ENCODE assay signal across 11 cellular contexts in genomic region chr10:133324857-133325260, GRCh38. TPM values are rescaled to one million over a fixed set of nuclear protein-coding genes. Genes with fewer than 3 reads are reported as not detected.
DNase-seq lines count a peak whose midpoint lies in the region; ATAC-seq and TF ChIP-seq lines count a peak whose summit lies in the region.
"Had no signal": no experiment of that assay in that cellular context is flagged by ENCODE, and none has a peak within 500 bp of the region (broad histone marks: within the 10 kb centered on the region; RNA-seq: fewer than 3 reads in every experiment).

No MANE protein-coding gene starts in this region.

- no peak for TF ChIP-seq CTCF in mammary epithelial cell (conservative IDR thresholded peaks at IDR 0.05 in 1 of 2, IDR thresholded peaks at IDR 0.05 in 1 of 2; ENCODE audit: extremely low read depth in 1 of 2, insufficient read depth in 1 of 2, low read depth in 1 of 2, low read length in 2 of 2)

- no peaks in the 10 kb centered on the region for H3K36me3 Mint-ChIP-seq in naive thymus-derived CD8-positive, alpha-beta T cell

- CTCF ChIA-PET in mammary epithelial cell (lab: Charles Lee; ENCODE audit: low non-redundant PET), result no interaction called here

- peaks cover 7 to 13% (median 10%) of the 10 kb centered on the region in 11 experiments for H3K9me3 ChIP-seq in BLaER1 treated with 17β-estradiol and CSF1 and Interleukin-3, amounts not matched to agents 10 nM and 100 nM (replicated peaks in 1 of 11)
- H3K9me3 ChIP-seq in HUES64 (ENCODE audit: insufficient read depth, low read depth, low read length) (no peaks in the 10 kb centered on the region), mammary epithelial cell (replicated peaks; ENCODE audit: insufficient read depth, low read length) (no peaks in the 10 kb centered on the region)

- H3K4me3 ChIP-seq in BLaER1 treated with 17β-estradiol and CSF1 and Interleukin-3, amounts not matched to agents 10 nM and 100 nM, result no peak overlapping the region
- H3K4me3 ChIP-seq in HUES64 (ENCODE audit: low read length) (peak overlapping the region; percentile 58; the same call in 1 of the 2 replicates), mammary epithelial cell (replicated peaks in 1 of 3; ENCODE audit: insufficient read depth in 1 of 3, low read depth in 2 of 3, low read length in 3 of 3) (no peak overlapping the region)

- POLR2A ChIA-PET in naive thymus-derived CD8-positive, alpha-beta T cell (lab: Charles Lee), result interaction anchor here (1.1 kb wide), 1 partner anchor 15 kb away, joined by 3 read pairs; no protein-coding TSS in a partner anchor

- H3K9me3 Mint-ChIP-seq in naive thymus-derived CD8-positive, alpha-beta T cell, result peaks cover 0 to 3% (median 0%) of the 10 kb centered on the region in 9 donors

- H3K27ac Mint-ChIP-seq in naive thymus-derived CD8-positive, alpha-beta T cell, result peak overlapping the region in 2 of 10 donors; percentile 39 to 75

- H3K27me3 ChIP-seq in BLaER1 treated with 17β-estradiol and CSF1 and Interleukin-3, amounts not matched to agents 10 nM and 100 nM, result peaks cover 49 to 53% (median 51%) of the 10 kb centered on the region in 11 experiments
- H3K27me3 ChIP-seq in HUES64 (ENCODE audit: insufficient read depth, low read length) (peaks cover 57% of the 10 kb centered on the region), mammary epithelial cell (ENCODE audit: insufficient read depth, low read length) (peaks cover 22% of the 10 kb centered on the region)

- peaks cover 6 to 51% (median 23%) of the 10 kb centered on the region in 5 donors for H3K27me3 Mint-ChIP-seq in naive thymus-derived CD8-positive, alpha-beta T cell

- H3K79me2 ChIP-seq in mammary epithelial cell (ENCODE audit: insufficient read depth, low read length), result no peaks in the 10 kb centered on the region

- no peak for ATAC-seq in naive thymus-derived CD8-positive, alpha-beta T cell
- ATAC-seq in HG02678 (IDR thresholded peaks at IDR 0.05; ENCODE audit: unreplicated experiment), result no peak

- H3K36me3 ChIP-seq in BLaER1 treated with 17β-estradiol and CSF1 and Interleukin-3, amounts not matched to agents 10 nM and 100 nM, result no peaks in the 10 kb centered on the region
- H3K36me3 ChIP-seq in HUES64 (ENCODE audit: insufficient read depth, low read length), result no peaks in the 10 kb centered on the region
- H3K36me3 ChIP-seq in mammary epithelial cell (ENCODE audit: insufficient read depth, low read length), result no peaks in the 10 kb centered on the region

- peaks cover 0 to 40% (median 10%) of the 10 kb centered on the region in 11 experiments; a peak in 11 of 22 replicates for H4K20me1 ChIP-seq in BLaER1 treated with 17β-estradiol and CSF1 and Interleukin-3, amounts not matched to agents 10 nM and 100 nM
- no peaks in the 10 kb centered on the region for H4K20me1 ChIP-seq in mammary epithelial cell (ENCODE audit: insufficient read depth, low read length)

- peak overlapping the region in 9 of 11 experiments; percentile 3 to 60 (median 47); a peak in 13 of 22 replicates for H3K4me2 ChIP-seq in BLaER1 treated with 17β-estradiol and CSF1 and Interleukin-3, amounts not matched to agents 10 nM and 100 nM
- H3K4me2 ChIP-seq in mammary epithelial cell (ENCODE audit: insufficient read depth, low read depth, low read length), result peak overlapping the region; percentile 78

- intact Hi-C loops in mammary epithelial cell (cut with micrococcal nuclease), result loop anchor here (5.0 to 10.0 kb wide), 2 partner anchors 100 to 197 kb away; partner anchors contain the start of gene SPRN

- peaks cover 8 to 27% (median 21%) of the 10 kb centered on the region in 10 experiments; a peak in 16 of 20 replicates for H3K4me1 ChIP-seq in BLaER1 treated with 17β-estradiol and CSF1 and Interleukin-3, amounts not matched to agents 10 nM and 100 nM
- H3K4me1 ChIP-seq in HUES64 (ENCODE audit: insufficient read depth, low read length), result peaks cover 6% of the 10 kb centered on the region
- H3K4me1 ChIP-seq in mammary epithelial cell (ENCODE audit: insufficient read depth, low read length), result peaks cover 13% of the 10 kb centered on the region

- BruUV-seq in mammary epithelial cell (replicated peaks; lab: Mats Ljungman, UMichigan), result no TSS peak

- H3K27ac ChIP-seq in BLaER1 treated with 17β-estradiol and CSF1 and Interleukin-3, amounts not matched to agents 10 nM and 100 nM, result no peak overlapping the region
- H3K27ac ChIP-seq in HUES64 (ENCODE audit: low read depth, low read length), result no peak overlapping the region
- no peak overlapping the region for H3K27ac ChIP-seq in mammary epithelial cell (ENCODE audit: insufficient read depth, low read depth, low read length)

- H2AFZ ChIP-seq in mammary epithelial cell (ENCODE audit: low read depth, low read length), result no peak overlapping the region

- in situ Hi-C loops in mammary epithelial cell (cut with MboI; ENCODE audit: low sequenced_read_pairs in 2 of 2), result no loop called here

- H3K9ac ChIP-seq in BLaER1 treated with 17β-estradiol and CSF1 and Interleukin-3, amounts not matched to agents 10 nM and 100 nM, result no peak overlapping the region
- H3K9ac ChIP-seq in HUES64 (ENCODE audit: low read depth, low read length) (no peak overlapping the region), mammary epithelial cell (ENCODE audit: insufficient read depth, low read length) (no peak overlapping the region)

- dilution Hi-C loops in mammary epithelial cell (cut with HindIII; ENCODE audit: low sequenced_read_pairs), result loop anchor here (5.0 kb wide), 1 partner anchor 37 kb away; no protein-coding TSS in a partner anchor

- DNase-seq in mammary epithelial cell, result no peak
- DNase-seq in naive thymus-derived CD8-positive, alpha-beta T cell, result peak in 1 of 10 donors; percentile 53
- DNase-seq in GDM1 (lab: John Stamatoyannopoulos, UW), result no peak
- DNase-seq in activated CD4-positive, CD25-positive, alpha-beta regulatory T cell (lab: John Stamatoyannopoulos, UW), result no peak
- no peak for DNase-seq in stimulated activated naive CD4-positive, alpha-beta T cell treated with Interleukin-2 at 50 U/mL for 16 hours (lab: John Stamatoyannopoulos, UW)
- DNase-seq: GOT3 had no signal

- peak overlapping the region in 7 of 10 donors; percentile 29 to 90 (median 48) for H3K4me3 Mint-ChIP-seq in naive thymus-derived CD8-positive, alpha-beta T cell

- H3K4me1 Mint-ChIP-seq in naive thymus-derived CD8-positive, alpha-beta T cell, result peaks cover 9 to 19% (median 13%) of the 10 kb centered on the region in 4 donors

- 31% methylated on average over 20 of the region's 20 CpGs for WGBS in HUES64
- 65% methylated on average over 4 of the region's 20 CpGs for WGBS in mammary epithelial cell (ENCODE audit: low coverage, missing lambda C conversion rate)

RNA-seq across cellular contexts. Expression of gene CALY, which starts 11.8 kb away (rescaled TPM):
- polyA plus RNA-seq in HUES64 (2013, experiment 1 of 2), result 0.65 TPM
- 0.70 TPM for polyA plus RNA-seq in HUES64 (2013, experiment 2 of 2)
- total RNA-seq in mammary epithelial cell, result not detected
- polyA plus RNA-seq in mammary epithelial cell, result not detected
- polyA minus RNA-seq in mammary epithelial cell, result not detected
- total RNA-seq in naive thymus-derived CD8-positive, alpha-beta T cell, result 1 to 10 TPM; 5.9 to 6.9 TPM
- under 1 TPM; 0.22 to 0.44 (median 0.26) TPM for polyA plus RNA-seq in naive thymus-derived CD8-positive, alpha-beta T cell

RNA-seq across cellular contexts. Expression of gene ZNF511, which starts 16.1 kb away (rescaled TPM):
- polyA plus RNA-seq in HUES64 (2013, experiment 1 of 2), result 45.1 TPM
- 35.7 TPM for polyA plus RNA-seq in HUES64 (2013, experiment 2 of 2)
- total RNA-seq in mammary epithelial cell, result 10 to 100 TPM; 10.5 to 39.7 TPM
- polyA plus RNA-seq in mammary epithelial cell, result 25.3 TPM
- polyA minus RNA-seq in mammary epithelial cell, result 23.8 TPM
- total RNA-seq in naive thymus-derived CD8-positive, alpha-beta T cell, result 10 to 100 TPM; 38.0 to 38.3 TPM
- 10 to 100 TPM; 75.9 to 80.4 (median 79.2) TPM for polyA plus RNA-seq in naive thymus-derived CD8-positive, alpha-beta T cell

RNA-seq across cellular contexts. Expression of gene TUBGCP2, which starts 16.2 kb away (rescaled TPM):
- polyA plus RNA-seq in HUES64 (2013, experiment 1 of 2), result 40.0 TPM
- 39.0 TPM for polyA plus RNA-seq in HUES64 (2013, experiment 2 of 2)
- total RNA-seq in mammary epithelial cell, result 10 to 100 TPM; 59.3 to 78.1 TPM
- 56.4 TPM for polyA plus RNA-seq in mammary epithelial cell
- polyA minus RNA-seq in mammary epithelial cell, result 53.1 TPM
- total RNA-seq in naive thymus-derived CD8-positive, alpha-beta T cell, result 10 to 100 TPM; 61.4 to 72.9 TPM
- polyA plus RNA-seq in naive thymus-derived CD8-positive, alpha-beta T cell, result 10 to 100 TPM; 24.7 to 35.6 (median 32.0) TPM

RNA-seq across cellular contexts. Expression of gene PRAP1, which starts 22.3 kb away (rescaled TPM):
- polyA plus RNA-seq in HUES64 (2013, experiment 1 of 2), result 0.30 TPM
- not detected for polyA plus RNA-seq in HUES64 (2013, experiment 2 of 2)
- total RNA-seq in mammary epithelial cell, result not detected
- polyA plus RNA-seq in mammary epithelial cell, result not detected
- polyA minus RNA-seq in mammary epithelial cell, result not detected
- total RNA-seq in naive thymus-derived CD8-positive, alpha-beta T cell, result not detected
- under 1 TPM in 1 of 3 donors, not detected in 2; 0.36 TPM for polyA plus RNA-seq in naive thymus-derived CD8-positive, alpha-beta T cell
- total RNA-seq: frontal cortex, subcutaneous adipose tissue had no signal

RNA-seq across cellular contexts. Expression of gene FUOM, which starts 33.0 kb away (rescaled TPM):
- 18.3 TPM for polyA plus RNA-seq in HUES64 (2013, experiment 1 of 2)
- polyA plus RNA-seq in HUES64 (2013, experiment 2 of 2), result 21.7 TPM
- 10 to 100 TPM; 15.4 to 17.5 TPM for total RNA-seq in mammary epithelial cell
- 19.0 TPM for polyA plus RNA-seq in mammary epithelial cell
- polyA minus RNA-seq in mammary epithelial cell, result 1.5 TPM
- total RNA-seq in naive thymus-derived CD8-positive, alpha-beta T cell, result 10 to 100 TPM; 17.1 to 23.7 TPM
- 10 to 100 TPM; 17.4 to 21.4 (median 18.2) TPM for polyA plus RNA-seq in naive thymus-derived CD8-positive, alpha-beta T cell

Comparison
In these comparisons a context has a peak if more than half of its experiments do, and no peak if none do; other contexts are left out.
1. RNA of gene CALY, which starts 11.8 kb away (total RNA-seq): 5.9 to 6.9 TPM in naive thymus-derived CD8-positive, alpha-beta T cell; not detected in mammary epithelial cell; every median in the first group is over 4 times any median in the second.